In the genomic region with DNA sequence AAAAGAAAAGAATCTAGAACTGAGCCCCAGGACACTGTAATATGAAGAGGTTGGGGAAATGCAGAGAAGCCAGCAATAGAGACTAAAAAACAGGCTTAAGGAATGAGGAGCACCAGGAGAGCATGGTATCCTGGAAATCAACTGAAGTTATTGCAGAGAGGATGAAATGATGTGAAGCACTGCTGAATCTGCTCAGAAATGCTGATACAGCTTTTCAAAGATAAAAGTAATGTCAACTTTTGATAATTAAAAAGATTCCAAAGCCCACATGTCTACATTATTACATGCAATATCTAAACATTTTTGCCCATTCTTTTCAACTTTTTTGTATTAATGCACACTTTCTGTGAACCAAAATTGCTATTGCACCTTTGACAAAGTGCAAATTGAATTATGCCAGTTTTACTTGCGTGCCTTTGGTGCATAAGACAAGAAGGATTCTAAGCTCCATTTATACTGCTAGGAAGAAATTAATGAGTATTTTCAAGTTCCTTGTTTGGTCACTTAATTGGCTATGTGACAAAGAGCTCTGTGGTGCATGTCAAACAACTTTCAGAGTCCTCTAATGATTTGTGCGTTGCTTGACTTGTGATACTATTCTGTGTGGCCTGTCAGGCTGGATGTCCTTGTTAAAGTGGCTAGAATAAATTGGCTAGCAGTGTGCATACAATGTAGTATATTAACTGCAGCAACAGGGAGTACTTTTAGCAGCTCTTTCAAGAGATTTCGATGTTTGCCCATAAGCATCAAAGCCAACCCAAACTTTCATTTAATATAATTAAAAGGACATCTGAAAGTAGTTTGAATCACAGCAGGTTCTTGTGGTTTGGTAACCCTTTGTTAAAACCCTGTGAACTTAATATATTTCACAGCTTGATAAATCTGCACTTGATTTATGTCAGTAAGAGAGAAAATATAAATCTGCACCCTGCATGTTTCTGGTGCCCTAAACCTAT, we compare ENCODE assay signal across 16 cellular contexts.
"Had no signal": no experiment of that assay in that cellular context is flagged by ENCODE, and none has a peak within 500 bp of the region (broad histone marks: within the 10 kb centered on the region; RNA-seq: fewer than 3 reads in every experiment).

No MANE protein-coding gene starts in this region.

- H3K4me1 ChIP-seq: heart left ventricle, testis, upper lobe of right lung had no signal

- H3K9me3 ChIP-seq: heart left ventricle, mucosa of descending colon, testis, upper lobe of right lung had no signal

- H3K36me3 ChIP-seq: heart left ventricle, upper lobe of right lung had no signal

- DNase-seq: activated CD4-positive, alpha-beta memory T cell treated with anti-CD3 and anti-CD28 coated beads, Interleukin-2, amount 10 ng/mL, durations not matched to agents 7 days and 5 days; activated naive CD4-positive, alpha-beta T cell treated with Interleukin-2 at 50 U/mL for 16 hours; central memory CD4-positive, alpha-beta T cell; effector CD4-positive, alpha-beta T cell; foreskin melanocyte; heart left ventricle; left colon; mammary epithelial cell; mucosa of descending colon; naive thymus-derived CD8-positive, alpha-beta T cell; stimulated activated CD4-positive, alpha-beta T cell treated with anti-CD3 and anti-CD28 coated beads, Interleukin-15, amount 100 ng/mL, for 24 hours; stimulated activated CD4-positive, alpha-beta T cell treated with anti-CD3 and anti-CD28 coated beads, Interleukin-4, amount 100 ng/mL, for 4 hours; stimulated activated naive CD8-positive, alpha-beta T cell treated with anti-CD3 and anti-CD28 coated beads, Interleukin-15, amount 100 ng/mL, for 72 hours; testis; upper lobe of right lung had no signal

- ATAC-seq: heart left ventricle; left colon; mucosa of descending colon; naive thymus-derived CD8-positive, alpha-beta T cell; stimulated activated naive CD8-positive, alpha-beta T cell treated with anti-CD3 and anti-CD28 coated beads, Interleukin-15, amount 100 ng/mL, for 72 hours; upper lobe of right lung had no signal

- H3K27me3 ChIP-seq: heart left ventricle, testis, upper lobe of right lung had no signal

- H3K4me3 ChIP-seq: coronary artery, heart left ventricle, mucosa of descending colon, testis, upper lobe of right lung had no signal

- H3K27ac ChIP-seq: coronary artery, heart left ventricle, testis, upper lobe of right lung had no signal
